10 cellular contexts compared by ENCODE assay signal in the genomic region with DNA sequence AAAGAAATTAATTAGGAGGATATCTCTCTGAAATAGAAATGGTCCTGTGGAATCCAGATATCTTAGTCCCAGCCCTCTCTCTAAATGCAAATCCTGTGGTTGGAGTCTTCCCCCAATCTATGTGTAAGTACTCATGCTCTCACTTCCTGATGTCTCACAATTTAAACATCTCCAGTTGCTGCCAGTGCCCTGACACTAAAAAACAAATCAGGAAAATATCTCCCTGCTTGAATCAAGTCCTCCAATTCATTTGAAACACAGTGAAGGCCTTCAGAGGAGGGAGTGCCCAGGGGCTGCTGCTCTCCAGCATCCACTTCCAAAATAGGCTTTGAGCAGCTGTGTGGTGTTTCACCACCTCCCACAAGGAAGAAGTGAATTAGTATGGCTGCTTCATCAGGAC.
DNase-seq lines count a peak whose midpoint lies in the region; ATAC-seq and TF ChIP-seq lines count a peak whose summit lies in the region.
"Had no signal": no experiment of that assay in that cellular context is flagged by ENCODE, and none has a peak within 500 bp of the region (broad histone marks: within the 10 kb centered on the region; RNA-seq: fewer than 3 reads in every experiment).

No MANE protein-coding gene starts in this region.

- no TSS peak for BruUV-seq in IMR-90 (replicated peaks; lab: Mats Ljungman, UMichigan)

- H2BK15ac ChIP-seq in IMR-90 (ENCODE audit: low read depth, low read length): no peak overlapping the region
- no peak overlapping the region for H2BK15ac ChIP-seq in neuronal stem cell (ENCODE audit: low read length)

- H3K9me3 ChIP-seq in IMR-90 (ENCODE audit: control insufficient read depth, insufficient read depth, low read length): no peaks in the 10 kb centered on the region
- H3K9me3 ChIP-seq in neuronal stem cell (replicated peaks in 1 of 2; ENCODE audit: control insufficient read depth in 2 of 2, insufficient read depth in 1 of 2, low read depth in 1 of 2, low read length in 2 of 2): no peaks in the 10 kb centered on the region
- no peaks in the 10 kb centered on the region for H3K9me3 ChIP-seq in breast epithelium
- H3K9me3 ChIP-seq: mucosa of descending colon had no signal

- H2BK20ac ChIP-seq in IMR-90 (ENCODE audit: low read depth, low read length): no peak overlapping the region

- no peak overlapping the region for H2AK5ac ChIP-seq in IMR-90 (ENCODE audit: low read depth, low read length)
- H2AK5ac ChIP-seq in neuronal stem cell (ENCODE audit: low read depth, low read length): no peak overlapping the region

- DNase-seq in HCEC 1CT: peak; percentile 72
- DNase-seq in IMR-90: peak; percentile 60
- peak; percentile 53 for DNase-seq in iris pigment epithelial cell (ENCODE audit: low read depth)
- no peak for DNase-seq in activated CD8-positive, alpha-beta memory T cell treated with anti-CD3 and anti-CD28 coated beads, Interleukin-2, amount 50 U/mL, for 4 hours
- no peak for DNase-seq in neuronal stem cell (ENCODE audit: low spot score)
- DNase-seq in breast epithelium (ENCODE audit: low spot score in 2 of 2): no peak
- DNase-seq in dedifferentiated amniotic fluid mesenchymal stem cell (ENCODE audit: extremely low spot score): no peak
- DNase-seq: effector memory CD4-positive, alpha-beta T cell; mucosa of descending colon had no signal

- H2BK5ac ChIP-seq in IMR-90 (ENCODE audit: low read depth, low read length, poor library complexity, severe bottlenecking): no peak overlapping the region
- no peak overlapping the region for H2BK5ac ChIP-seq in neuronal stem cell (ENCODE audit: low read length)

- CTCF ChIA-PET in IMR-90 (lab: Yijun Ruan, JAX): interaction anchor here (0.7 kb wide), 1 partner anchor 367 kb away, joined by 3 read pairs; no protein-coding TSS in a partner anchor

- H3K14ac ChIP-seq in IMR-90 (replicated peaks; ENCODE audit: low read depth, low read length) (no peak overlapping the region), neuronal stem cell (ENCODE audit: low read length) (no peak overlapping the region)

- H2BK12ac ChIP-seq in neuronal stem cell (ENCODE audit: low read length): no peak overlapping the region

- H3K27ac ChIP-seq in IMR-90 (ENCODE audit: insufficient read depth, low read length) (no peak overlapping the region), neuronal stem cell (replicated peaks; ENCODE audit: low read length) (no peak overlapping the region), breast epithelium (no peak overlapping the region)

- in situ Hi-C loops in IMR-90 (cut with MboI; ENCODE audit: low sequenced_read_pairs): no loop called here

- H3K79me1 ChIP-seq in IMR-90 (ENCODE audit: low read depth in 1 of 2, low read length in 2 of 2): no peaks in the 10 kb centered on the region
- no peaks in the 10 kb centered on the region for H3K79me1 ChIP-seq in neuronal stem cell (ENCODE audit: low read depth, low read length)

- H2AFZ ChIP-seq in IMR-90 (replicated peaks; ENCODE audit: low read length, poor library complexity) (no peak overlapping the region), neuronal stem cell (ENCODE audit: low read length) (no peak overlapping the region)

- TF ChIP-seq CTCF in IMR-90 (conservative IDR thresholded peaks at IDR 0.05; ENCODE audit: low read depth, low read length) (no peak), breast epithelium (IDR thresholded peaks at IDR 0.05) (no peak)

- H3K27me3 ChIP-seq in IMR-90 (ENCODE audit: control insufficient read depth, insufficient read depth, low read length) (no peaks in the 10 kb centered on the region), neuronal stem cell (ENCODE audit: control insufficient read depth in 3 of 3, insufficient read depth in 3 of 3, low read depth in 1 of 3, low read length in 3 of 3) (no peaks in the 10 kb centered on the region), breast epithelium (no peaks in the 10 kb centered on the region)

- POLR2A ChIA-PET in IMR-90 (lab: Charles Lee; ENCODE audit: unreplicated experiment): no interaction called here

- H2AK9ac ChIP-seq in IMR-90 (replicated peaks; ENCODE audit: low read depth, low read length, poor library complexity): no peak overlapping the region

- no peak for TF ChIP-seq POLR2A in IMR-90 (IDR thresholded peaks at IDR 0.05; ENCODE audit: low read depth, low read length)
- TF ChIP-seq POLR2A in breast epithelium (IDR thresholded peaks at IDR 0.05): no peak

- no peaks in the 10 kb centered on the region for H3K36me3 ChIP-seq in IMR-90 (ENCODE audit: control insufficient read depth, insufficient read depth, low read length)
- no peaks in the 10 kb centered on the region for H3K36me3 ChIP-seq in neuronal stem cell (replicated peaks in 1 of 2; ENCODE audit: control insufficient read depth in 2 of 2, insufficient read depth in 2 of 2, low read length in 2 of 2)
- H3K36me3 ChIP-seq in breast epithelium: no peaks in the 10 kb centered on the region

- H3K9ac ChIP-seq in IMR-90 (ENCODE audit: low read depth, low read length): no peak overlapping the region
- H3K9ac ChIP-seq in neuronal stem cell (ENCODE audit: low read depth, low read length, poor library complexity): no peak overlapping the region

- H4K5ac ChIP-seq in IMR-90 (ENCODE audit: low read depth, low read length): no peak overlapping the region

- H4K20me1 ChIP-seq in IMR-90 (ENCODE audit: insufficient read depth, low read length): no peaks in the 10 kb centered on the region

- H3K4me1 ChIP-seq in IMR-90 (ENCODE audit: control insufficient read depth, insufficient read depth, low read length): no peaks in the 10 kb centered on the region
- H3K4me1 ChIP-seq in neuronal stem cell (ENCODE audit: control insufficient read depth in 2 of 2, insufficient read depth in 1 of 2, low read depth in 1 of 2, low read length in 2 of 2): no peaks in the 10 kb centered on the region
- H3K4me1 ChIP-seq in breast epithelium: no peaks in the 10 kb centered on the region

- H3K9me1 ChIP-seq in IMR-90 (ENCODE audit: insufficient read depth, low read length): no peaks in the 10 kb centered on the region

- H4K8ac ChIP-seq in IMR-90 (ENCODE audit: low read depth in 2 of 2, low read length in 2 of 2) (no peak overlapping the region), neuronal stem cell (ENCODE audit: low read depth, low read length) (no peak overlapping the region)

- H3K4me2 ChIP-seq in IMR-90 (ENCODE audit: low read depth, low read length) (no peak overlapping the region), neuronal stem cell (ENCODE audit: insufficient read depth, low read length, poor library complexity, severe bottlenecking) (no peak overlapping the region)

- no peak for TF ChIP-seq RAD21 in IMR-90 (IDR thresholded peaks at IDR 0.05; ENCODE audit: low read length)

- no peak overlapping the region for H2BK120ac ChIP-seq in IMR-90 (ENCODE audit: low read depth, low read length)
- no peak overlapping the region for H2BK120ac ChIP-seq in neuronal stem cell (ENCODE audit: low read depth, low read length)

- H3K18ac ChIP-seq in IMR-90 (ENCODE audit: low read depth, low read length) (no peak overlapping the region), neuronal stem cell (ENCODE audit: low read length) (no peak overlapping the region)

- ATAC-seq in GM18858 (IDR thresholded peaks at IDR 0.05; ENCODE audit: unreplicated experiment) (peak; percentile 77), IMR-90 (ENCODE audit: low read depth) (no peak)
- ATAC-seq: mucosa of descending colon had no signal

- H3K4ac ChIP-seq in IMR-90 (ENCODE audit: low read depth, low read length) (no peak overlapping the region), neuronal stem cell (ENCODE audit: low read length) (no peak overlapping the region)

- no peak overlapping the region; the same call in 1 of the 2 replicates for H3K56ac ChIP-seq in IMR-90 (ENCODE audit: extremely low read depth, insufficient read depth, low read length)

- intact Hi-C loops in IMR-90 (cut with micrococcal nuclease): no loop called here
- intact Hi-C loops in breast epithelium (cut with DNase I; ENCODE audit: low total_unique reads): no loop called here

- H4K91ac ChIP-seq in IMR-90 (ENCODE audit: insufficient read depth, low read depth, low read length): no peak overlapping the region
- H4K91ac ChIP-seq in neuronal stem cell (ENCODE audit: low read depth, low read length, poor library complexity): no peak overlapping the region

- H3K23ac ChIP-seq in IMR-90 (ENCODE audit: low read depth, low read length) (no peak overlapping the region), neuronal stem cell (ENCODE audit: low read depth, low read length, poor library complexity) (no peak overlapping the region)

- H3K4me3 ChIP-seq in IMR-90 (ENCODE audit: insufficient read depth, low read depth, low read length) (no peak overlapping the region), neuronal stem cell (ENCODE audit: low read length in 2 of 2) (no peak overlapping the region), breast epithelium (no peak overlapping the region)
- H3K4me3 ChIP-seq: mucosa of descending colon had no signal

- dilution Hi-C loops in IMR-90 (cut with HindIII; ENCODE audit: low sequenced_read_pairs, unreplicated experiment): no loop called here

TF ChIP-seq in IMR-90, 13 proteins besides CTCF, POLR2A, EP300 and RAD21 (continues in another document):
- TF ChIP-seq CEBPB (IDR thresholded peaks at IDR 0.05; ENCODE audit: low read depth, low read length) (no peak), MAFK (IDR thresholded peaks at IDR 0.05; ENCODE audit: low read depth, low read length) (no peak), NFE2L2 (IDR thresholded peaks at IDR 0.05; ENCODE audit: low read depth, low read length) (no peak), FOS (IDR thresholded peaks at IDR 0.05; ENCODE audit: low read depth, low read length) (no peak), RCOR1 (IDR thresholded peaks at IDR 0.05; ENCODE audit: insufficient replicate concordance, low read length) (no peak), BHLHE40 (IDR thresholded peaks at IDR 0.05; ENCODE audit: low read depth, low read length) (no peak)
- TF ChIP-seq, protein P1, sequence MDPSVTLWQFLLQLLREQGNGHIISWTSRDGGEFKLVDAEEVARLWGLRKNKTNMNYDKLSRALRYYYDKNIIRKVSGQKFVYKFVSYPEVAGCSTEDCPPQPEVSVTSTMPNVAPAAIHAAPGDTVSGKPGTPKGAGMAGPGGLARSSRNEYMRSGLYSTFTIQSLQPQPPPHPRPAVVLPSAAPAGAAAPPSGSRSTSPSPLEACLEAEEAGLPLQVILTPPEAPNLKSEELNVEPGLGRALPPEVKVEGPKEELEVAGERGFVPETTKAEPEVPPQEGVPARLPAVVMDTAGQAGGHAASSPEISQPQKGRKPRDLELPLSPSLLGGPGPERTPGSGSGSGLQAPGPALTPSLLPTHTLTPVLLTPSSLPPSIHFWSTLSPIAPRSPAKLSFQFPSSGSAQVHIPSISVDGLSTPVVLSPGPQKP (IDR thresholded peaks at IDR 0.05; ENCODE audit: borderline replicate concordance, low read depth, low read length): no peak
- TF ChIP-seq, protein P2, sequence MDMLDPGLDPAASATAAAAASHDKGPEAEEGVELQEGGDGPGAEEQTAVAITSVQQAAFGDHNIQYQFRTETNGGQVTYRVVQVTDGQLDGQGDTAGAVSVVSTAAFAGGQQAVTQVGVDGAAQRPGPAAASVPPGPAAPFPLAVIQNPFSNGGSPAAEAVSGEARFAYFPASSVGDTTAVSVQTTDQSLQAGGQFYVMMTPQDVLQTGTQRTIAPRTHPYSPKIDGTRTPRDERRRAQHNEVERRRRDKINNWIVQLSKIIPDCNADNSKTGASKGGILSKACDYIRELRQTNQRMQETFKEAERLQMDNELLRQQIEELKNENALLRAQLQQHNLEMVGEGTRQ (IDR thresholded peaks at IDR 0.05; ENCODE audit: low read depth, low read length): no peak

Comparison
In these comparisons a context has a peak if more than half of its experiments do, and no peak if none do; other contexts are left out.
1. DNase-seq: peak in HCEC 1CT (single experiment), IMR-90 (single experiment) and iris pigment epithelial cell (single experiment); none in activated CD8-positive, alpha-beta memory T cell treated with anti-CD3 and anti-CD28 coated beads, Interleukin-2, amount 50 U/mL, for 4 hours (single experiment), neuronal stem cell (single experiment), breast epithelium (0 of 2) and dedifferentiated amniotic fluid mesenchymal stem cell (single experiment).